ENCODE assay signal across 1 cellular context in the genomic region with DNA sequence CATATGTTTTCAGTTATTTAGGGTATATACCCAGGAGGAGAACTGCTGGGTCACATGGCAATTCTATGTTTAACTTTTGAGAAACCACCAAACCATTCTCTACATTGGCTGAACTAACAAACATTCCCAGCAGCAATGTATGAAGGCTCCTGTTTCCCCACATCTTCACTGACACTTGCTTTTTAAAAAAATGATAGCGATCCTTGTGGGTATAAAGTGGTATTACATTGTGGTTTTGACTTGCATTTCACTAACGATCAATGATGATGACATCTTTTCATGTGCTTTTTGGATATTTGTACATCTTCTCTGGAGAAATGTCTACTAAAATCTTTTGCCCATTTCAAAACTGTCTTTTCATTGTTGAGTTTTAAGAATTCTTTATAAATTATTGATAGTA.
TF ChIP-seq lines count a peak whose summit lies in the region.

No MANE protein-coding gene starts in this region.

TF ChIP-seq in K562, 482 proteins besides CTCF, POLR2A, EP300 and RAD21:
- TF ChIP-seq, protein P1, sequence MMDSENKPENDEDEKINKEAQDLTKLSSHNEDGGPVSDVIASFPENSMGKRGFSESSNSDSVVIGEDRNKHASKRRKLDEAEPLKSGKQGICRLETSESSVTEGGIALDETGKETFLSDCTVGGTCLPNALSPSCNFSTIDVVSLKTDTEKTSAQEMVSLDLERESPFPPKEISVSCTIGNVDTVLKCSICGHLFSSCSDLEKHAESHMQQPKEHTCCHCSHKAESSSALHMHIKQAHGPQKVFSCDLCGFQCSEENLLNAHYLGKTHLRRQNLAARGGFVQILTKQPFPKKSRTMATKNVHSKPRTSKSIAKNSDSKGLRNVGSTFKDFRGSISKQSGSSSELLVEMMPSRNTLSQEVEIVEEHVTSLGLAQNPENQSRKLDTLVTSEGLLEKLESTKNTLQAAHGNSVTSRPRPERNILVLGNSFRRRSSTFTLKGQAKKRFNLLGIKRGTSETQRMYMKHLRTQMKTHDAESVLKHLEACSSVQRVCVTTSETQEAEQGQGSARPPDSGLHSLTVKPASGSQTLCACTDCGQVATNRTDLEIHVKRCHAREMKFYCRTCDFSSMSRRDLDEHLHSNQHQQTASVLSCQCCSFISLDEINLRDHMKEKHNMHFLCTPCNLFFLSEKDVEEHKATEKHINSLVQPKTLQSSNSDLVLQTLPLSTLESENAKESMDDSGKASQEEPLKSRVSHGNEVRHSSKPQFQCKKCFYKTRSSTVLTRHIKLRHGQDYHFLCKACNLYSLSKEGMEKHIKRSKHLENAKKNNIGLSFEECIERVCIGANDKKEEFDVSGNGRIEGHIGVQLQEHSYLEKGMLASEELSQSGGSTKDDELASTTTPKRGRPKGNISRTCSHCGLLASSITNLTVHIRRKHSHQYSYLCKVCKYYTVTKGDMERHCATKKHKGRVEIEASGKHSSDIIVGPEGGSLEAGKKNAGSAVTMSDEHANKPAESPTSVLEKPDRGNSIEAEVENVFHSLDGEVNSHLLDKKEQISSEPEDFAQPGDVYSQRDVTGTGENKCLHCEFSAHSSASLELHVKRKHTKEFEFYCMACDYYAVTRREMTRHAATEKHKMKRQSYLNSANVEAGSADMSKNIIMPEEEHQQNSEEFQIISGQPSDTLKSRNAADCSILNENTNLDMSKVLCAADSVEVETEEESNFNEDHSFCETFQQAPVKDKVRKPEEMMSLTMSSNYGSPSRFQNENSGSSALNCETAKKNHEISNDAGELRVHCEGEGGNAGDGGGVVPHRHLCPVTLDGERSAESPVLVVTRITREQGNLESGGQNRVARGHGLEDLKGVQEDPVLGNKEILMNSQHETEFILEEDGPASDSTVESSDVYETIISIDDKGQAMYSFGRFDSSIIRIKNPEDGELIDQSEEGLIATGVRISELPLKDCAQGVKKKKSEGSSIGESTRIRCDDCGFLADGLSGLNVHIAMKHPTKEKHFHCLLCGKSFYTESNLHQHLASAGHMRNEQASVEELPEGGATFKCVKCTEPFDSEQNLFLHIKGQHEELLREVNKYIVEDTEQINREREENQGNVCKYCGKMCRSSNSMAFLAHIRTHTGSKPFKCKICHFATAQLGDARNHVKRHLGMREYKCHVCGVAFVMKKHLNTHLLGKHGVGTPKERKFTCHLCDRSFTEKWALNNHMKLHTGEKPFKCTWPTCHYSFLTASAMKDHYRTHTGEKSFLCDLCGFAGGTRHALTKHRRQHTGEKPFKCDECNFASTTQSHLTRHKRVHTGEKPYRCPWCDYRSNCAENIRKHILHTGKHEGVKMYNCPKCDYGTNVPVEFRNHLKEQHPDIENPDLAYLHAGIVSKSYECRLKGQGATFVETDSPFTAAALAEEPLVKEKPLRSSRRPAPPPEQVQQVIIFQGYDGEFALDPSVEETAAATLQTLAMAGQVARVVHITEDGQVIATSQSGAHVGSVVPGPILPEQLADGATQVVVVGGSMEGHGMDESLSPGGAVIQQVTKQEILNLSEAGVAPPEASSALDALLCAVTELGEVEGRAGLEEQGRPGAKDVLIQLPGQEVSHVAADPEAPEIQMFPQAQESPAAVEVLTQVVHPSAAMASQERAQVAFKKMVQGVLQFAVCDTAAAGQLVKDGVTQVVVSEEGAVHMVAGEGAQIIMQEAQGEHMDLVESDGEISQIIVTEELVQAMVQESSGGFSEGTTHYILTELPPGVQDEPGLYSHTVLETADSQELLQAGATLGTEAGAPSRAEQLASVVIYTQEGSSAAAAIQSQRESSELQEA (IDR thresholded peaks at IDR 0.05; ENCODE audit: low read depth) = no peak
- TF ChIP-seq ZFP1 (CRISPR knock-in tag; IDR thresholded peaks at IDR 0.05) (no peak), NUFIP1 (IDR thresholded peaks at IDR 0.05; ENCODE audit: partially characterized antibody) (no peak), RFX5 (IDR thresholded peaks at IDR 0.05; ENCODE audit: low read depth, low read length) (no peak), CEBPB (tag; IDR thresholded peaks at IDR 0.05) (peak; percentile 40; the same call in 1 of the 2 replicates), MTA2 (IDR thresholded peaks at IDR 0.05; ENCODE audit: low read depth) (no peak), ZNF589 (CRISPR knock-in tag; IDR thresholded peaks at IDR 0.05; ENCODE audit: low read depth) (no peak), RBM25 (IDR thresholded peaks at IDR 0.05; ENCODE audit: low read depth, low read length, severe bottlenecking) (peak; percentile 90), CEBPG (CRISPR knock-in tag; IDR thresholded peaks at IDR 0.05) (no peak), CEBPG (tag; conservative IDR thresholded peaks at IDR 0.05 in 1 of 2, IDR thresholded peaks at IDR 0.05 in 1 of 2) (peak in 1 of 2 experiments; percentile 75; a peak in 2 of 4 replicates), EP400 (IDR thresholded peaks at IDR 0.05) (0 out of 2 replicates have a peak, but pooled peaks have one; percentile 23), NFIC (IDR thresholded peaks at IDR 0.05) (no peak), ELF1 (tag; IDR thresholded peaks at IDR 0.05) (no peak), ZNF77 (CRISPR knock-in tag; IDR thresholded peaks at IDR 0.05) (no peak)
- TF ChIP-seq, protein P2, sequence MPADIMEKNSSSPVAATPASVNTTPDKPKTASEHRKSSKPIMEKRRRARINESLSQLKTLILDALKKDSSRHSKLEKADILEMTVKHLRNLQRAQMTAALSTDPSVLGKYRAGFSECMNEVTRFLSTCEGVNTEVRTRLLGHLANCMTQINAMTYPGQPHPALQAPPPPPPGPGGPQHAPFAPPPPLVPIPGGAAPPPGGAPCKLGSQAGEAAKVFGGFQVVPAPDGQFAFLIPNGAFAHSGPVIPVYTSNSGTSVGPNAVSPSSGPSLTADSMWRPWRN (IDR thresholded peaks at IDR 0.05; ENCODE audit: low read depth) = no peak
- TF ChIP-seq, protein P3, sequence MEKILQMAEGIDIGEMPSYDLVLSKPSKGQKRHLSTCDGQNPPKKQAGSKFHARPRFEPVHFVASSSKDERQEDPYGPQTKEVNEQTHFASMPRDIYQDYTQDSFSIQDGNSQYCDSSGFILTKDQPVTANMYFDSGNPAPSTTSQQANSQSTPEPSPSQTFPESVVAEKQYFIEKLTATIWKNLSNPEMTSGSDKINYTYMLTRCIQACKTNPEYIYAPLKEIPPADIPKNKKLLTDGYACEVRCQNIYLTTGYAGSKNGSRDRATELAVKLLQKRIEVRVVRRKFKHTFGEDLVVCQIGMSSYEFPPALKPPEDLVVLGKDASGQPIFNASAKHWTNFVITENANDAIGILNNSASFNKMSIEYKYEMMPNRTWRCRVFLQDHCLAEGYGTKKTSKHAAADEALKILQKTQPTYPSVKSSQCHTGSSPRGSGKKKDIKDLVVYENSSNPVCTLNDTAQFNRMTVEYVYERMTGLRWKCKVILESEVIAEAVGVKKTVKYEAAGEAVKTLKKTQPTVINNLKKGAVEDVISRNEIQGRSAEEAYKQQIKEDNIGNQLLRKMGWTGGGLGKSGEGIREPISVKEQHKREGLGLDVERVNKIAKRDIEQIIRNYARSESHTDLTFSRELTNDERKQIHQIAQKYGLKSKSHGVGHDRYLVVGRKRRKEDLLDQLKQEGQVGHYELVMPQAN (IDR thresholded peaks at IDR 0.05; ENCODE audit: borderline replicate concordance) = no peak
- TF ChIP-seq, protein P4, sequence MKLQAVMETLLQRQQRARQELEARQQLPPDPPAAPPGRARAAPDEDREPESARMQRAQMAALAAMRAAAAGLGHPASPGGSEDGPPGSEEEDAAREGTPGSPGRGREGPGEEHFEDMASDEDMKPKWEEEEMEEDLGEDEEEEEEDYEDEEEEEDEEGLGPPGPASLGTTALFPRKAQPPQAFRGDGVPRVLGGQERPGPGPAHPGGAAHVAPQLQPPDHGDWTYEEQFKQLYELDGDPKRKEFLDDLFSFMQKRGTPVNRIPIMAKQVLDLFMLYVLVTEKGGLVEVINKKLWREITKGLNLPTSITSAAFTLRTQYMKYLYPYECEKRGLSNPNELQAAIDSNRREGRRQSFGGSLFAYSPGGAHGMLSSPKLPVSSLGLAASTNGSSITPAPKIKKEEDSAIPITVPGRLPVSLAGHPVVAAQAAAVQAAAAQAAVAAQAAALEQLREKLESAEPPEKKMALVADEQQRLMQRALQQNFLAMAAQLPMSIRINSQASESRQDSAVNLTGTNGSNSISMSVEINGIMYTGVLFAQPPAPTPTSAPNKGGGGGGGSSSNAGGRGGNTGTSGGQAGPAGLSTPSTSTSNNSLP (IDR thresholded peaks at IDR 0.05; ENCODE audit: borderline replicate concordance, low read depth, low read length) = peak; percentile 63; the same call in 1 of the 2 replicates
- TF ChIP-seq, protein P5, sequence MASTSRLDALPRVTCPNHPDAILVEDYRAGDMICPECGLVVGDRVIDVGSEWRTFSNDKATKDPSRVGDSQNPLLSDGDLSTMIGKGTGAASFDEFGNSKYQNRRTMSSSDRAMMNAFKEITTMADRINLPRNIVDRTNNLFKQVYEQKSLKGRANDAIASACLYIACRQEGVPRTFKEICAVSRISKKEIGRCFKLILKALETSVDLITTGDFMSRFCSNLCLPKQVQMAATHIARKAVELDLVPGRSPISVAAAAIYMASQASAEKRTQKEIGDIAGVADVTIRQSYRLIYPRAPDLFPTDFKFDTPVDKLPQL (IDR thresholded peaks at IDR 0.05; ENCODE audit: extremely low read depth, insufficient read length) = no peak
- TF ChIP-seq, protein P6, sequence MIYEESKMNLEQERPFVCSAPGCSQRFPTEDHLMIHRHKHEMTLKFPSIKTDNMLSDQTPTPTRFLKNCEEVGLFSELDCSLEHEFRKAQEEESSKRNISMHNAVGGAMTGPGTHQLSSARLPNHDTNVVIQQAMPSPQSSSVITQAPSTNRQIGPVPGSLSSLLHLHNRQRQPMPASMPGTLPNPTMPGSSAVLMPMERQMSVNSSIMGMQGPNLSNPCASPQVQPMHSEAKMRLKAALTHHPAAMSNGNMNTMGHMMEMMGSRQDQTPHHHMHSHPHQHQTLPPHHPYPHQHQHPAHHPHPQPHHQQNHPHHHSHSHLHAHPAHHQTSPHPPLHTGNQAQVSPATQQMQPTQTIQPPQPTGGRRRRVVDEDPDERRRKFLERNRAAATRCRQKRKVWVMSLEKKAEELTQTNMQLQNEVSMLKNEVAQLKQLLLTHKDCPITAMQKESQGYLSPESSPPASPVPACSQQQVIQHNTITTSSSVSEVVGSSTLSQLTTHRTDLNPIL (CRISPR knock-in tag; IDR thresholded peaks at IDR 0.05) = no peak
- TF ChIP-seq, protein P7, sequence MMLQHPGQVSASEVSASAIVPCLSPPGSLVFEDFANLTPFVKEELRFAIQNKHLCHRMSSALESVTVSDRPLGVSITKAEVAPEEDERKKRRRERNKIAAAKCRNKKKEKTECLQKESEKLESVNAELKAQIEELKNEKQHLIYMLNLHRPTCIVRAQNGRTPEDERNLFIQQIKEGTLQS (IDR thresholded peaks at IDR 0.05) = peak; percentile 81
- TF ChIP-seq, protein P7 (CRISPR knock-in tag; conservative IDR thresholded peaks at IDR 0.05) = no peak
- TF ChIP-seq, protein P8, sequence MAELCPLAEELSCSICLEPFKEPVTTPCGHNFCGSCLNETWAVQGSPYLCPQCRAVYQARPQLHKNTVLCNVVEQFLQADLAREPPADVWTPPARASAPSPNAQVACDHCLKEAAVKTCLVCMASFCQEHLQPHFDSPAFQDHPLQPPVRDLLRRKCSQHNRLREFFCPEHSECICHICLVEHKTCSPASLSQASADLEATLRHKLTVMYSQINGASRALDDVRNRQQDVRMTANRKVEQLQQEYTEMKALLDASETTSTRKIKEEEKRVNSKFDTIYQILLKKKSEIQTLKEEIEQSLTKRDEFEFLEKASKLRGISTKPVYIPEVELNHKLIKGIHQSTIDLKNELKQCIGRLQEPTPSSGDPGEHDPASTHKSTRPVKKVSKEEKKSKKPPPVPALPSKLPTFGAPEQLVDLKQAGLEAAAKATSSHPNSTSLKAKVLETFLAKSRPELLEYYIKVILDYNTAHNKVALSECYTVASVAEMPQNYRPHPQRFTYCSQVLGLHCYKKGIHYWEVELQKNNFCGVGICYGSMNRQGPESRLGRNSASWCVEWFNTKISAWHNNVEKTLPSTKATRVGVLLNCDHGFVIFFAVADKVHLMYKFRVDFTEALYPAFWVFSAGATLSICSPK (IDR thresholded peaks at IDR 0.05; ENCODE audit: borderline replicate concordance) = no peak
